Comparison of ENCODE assay signal across 9 cellular contexts in the genomic region with DNA sequence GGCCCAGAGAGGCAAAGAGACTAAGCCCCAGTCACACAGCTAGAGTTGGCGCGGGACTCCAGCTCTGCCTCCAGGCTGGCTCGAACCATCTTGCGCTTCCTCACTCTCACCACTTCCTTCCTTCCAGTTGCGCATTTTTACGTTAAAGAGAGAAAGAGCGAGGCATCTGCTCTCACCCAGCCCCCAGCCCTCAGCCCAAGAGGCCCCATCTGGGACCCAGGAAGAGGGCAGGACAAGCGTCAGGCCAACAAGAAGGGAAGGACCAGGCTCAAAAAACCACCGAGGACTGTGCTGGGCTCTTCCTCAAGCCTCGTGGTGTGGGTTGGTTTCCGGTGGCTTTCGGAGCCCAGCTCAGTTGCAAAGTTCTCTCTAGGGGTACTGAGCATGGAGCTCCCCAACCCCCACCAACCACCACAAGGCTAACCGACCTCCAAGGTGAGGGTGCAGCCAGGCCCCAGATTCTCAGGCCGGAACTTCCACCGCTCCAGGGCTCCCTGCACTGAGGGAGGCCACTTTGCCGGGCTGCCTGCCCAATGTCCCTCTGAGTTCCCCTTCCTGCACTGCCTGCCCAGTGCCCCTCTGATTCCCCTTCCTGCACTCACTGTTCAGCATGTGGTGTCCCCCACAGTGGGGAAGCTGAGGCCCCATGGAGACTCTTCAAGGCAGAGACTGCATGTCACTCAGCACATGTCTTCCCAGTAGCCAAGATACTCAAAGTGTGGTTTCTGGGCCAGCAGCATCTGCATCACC. TPM values are rescaled to one million over a fixed set of nuclear protein-coding genes. Genes with fewer than 3 reads are reported as not detected.
DNase-seq lines count a peak whose midpoint lies in the region; ATAC-seq and TF ChIP-seq lines count a peak whose summit lies in the region.
"Had no signal": no experiment of that assay in that cellular context is flagged by ENCODE, and none has a peak within 500 bp of the region (broad histone marks: within the 10 kb centered on the region; RNA-seq: fewer than 3 reads in every experiment).

No MANE protein-coding gene starts in this region.

- no peaks in the 10 kb centered on the region for H3K36me3 ChIP-seq in neural progenitor cell

- no peak for TF ChIP-seq CTCF in neural progenitor cell (IDR thresholded peaks at IDR 0.05)

- H3K4me1 ChIP-seq in neural progenitor cell: peaks cover 10% of the 10 kb centered on the region

- H3F3A ChIP-seq in neural progenitor cell (ENCODE audit: low read depth): peaks cover 6% of the 10 kb centered on the region

- peak; percentile 6 for DNase-seq in activated gamma-delta T cell treated with anti-CD3 and anti-CD28 coated beads, Interleukin-2, amount 50 U/mL, for 16 hours (ENCODE audit: low read depth)
- DNase-seq in neural progenitor cell (ENCODE audit: low spot score): no peak
- no peak for DNase-seq in DMS53 (lab: John Stamatoyannopoulos, UW)
- no peak for DNase-seq in AG08396 (ENCODE audit: low spot score)
- no peak for DNase-seq in NCI-H187 treated with DMSO at 0.1 percent for 48 hours (lab: John Stamatoyannopoulos, UW)
- DNase-seq in RKO (ENCODE audit: low spot score): no peak

- H3K27ac Mint-ChIP-seq in neural progenitor cell: peak overlapping the region; percentile 89

- H3K27me3 Mint-ChIP-seq in neural progenitor cell (ENCODE audit: insufficient read depth, low read depth): peaks cover 17% of the 10 kb centered on the region

- no peaks in the 10 kb centered on the region for H3K36me3 Mint-ChIP-seq in neural progenitor cell

- no peak overlapping the region for H3K9ac ChIP-seq in neural progenitor cell

- no peak overlapping the region for H2AFZ ChIP-seq in neural progenitor cell (replicated peaks)

- no peak overlapping the region for H3K4me3 Mint-ChIP-seq in neural progenitor cell

- H4K20me1 ChIP-seq in neural progenitor cell (ENCODE audit: low read depth): no peaks in the 10 kb centered on the region

- H3K27me3 ChIP-seq in neural progenitor cell: no peaks in the 10 kb centered on the region
- H3K27me3 ChIP-seq: dorsolateral prefrontal cortex had no signal

- H3K27ac ChIP-seq in neural progenitor cell: no peak overlapping the region

- H3K9me3 ChIP-seq in neural progenitor cell (ENCODE audit: low read depth): no peaks in the 10 kb centered on the region

- H3K9me3 Mint-ChIP-seq in neural progenitor cell: no peaks in the 10 kb centered on the region

- no peak overlapping the region for H3K4me3 ChIP-seq in neural progenitor cell
- H3K4me3 ChIP-seq: dorsolateral prefrontal cortex had no signal

- H3K4me2 ChIP-seq in neural progenitor cell: no peak overlapping the region

- H3K4me1 Mint-ChIP-seq in neural progenitor cell: peaks cover 57% of the 10 kb centered on the region

- H3K79me2 ChIP-seq in neural progenitor cell (ENCODE audit: low read depth): no peaks in the 10 kb centered on the region

- peak; percentile 63 for ATAC-seq in GM19043 (IDR thresholded peaks at IDR 0.05; ENCODE audit: low read depth, unreplicated experiment)
- ATAC-seq in HG03460 (IDR thresholded peaks at IDR 0.05; ENCODE audit: unreplicated experiment): peak; percentile 69

RNA-seq across cellular contexts. Expression of a gene that starts 35.9 kb away (rescaled TPM):
- total RNA-seq in neural progenitor cell (ENCODE audit: low replicate concordance): 12.4 and 18.0 TPM in 2 replicates
